8 cellular contexts compared by ENCODE assay signal in the genomic region with DNA sequence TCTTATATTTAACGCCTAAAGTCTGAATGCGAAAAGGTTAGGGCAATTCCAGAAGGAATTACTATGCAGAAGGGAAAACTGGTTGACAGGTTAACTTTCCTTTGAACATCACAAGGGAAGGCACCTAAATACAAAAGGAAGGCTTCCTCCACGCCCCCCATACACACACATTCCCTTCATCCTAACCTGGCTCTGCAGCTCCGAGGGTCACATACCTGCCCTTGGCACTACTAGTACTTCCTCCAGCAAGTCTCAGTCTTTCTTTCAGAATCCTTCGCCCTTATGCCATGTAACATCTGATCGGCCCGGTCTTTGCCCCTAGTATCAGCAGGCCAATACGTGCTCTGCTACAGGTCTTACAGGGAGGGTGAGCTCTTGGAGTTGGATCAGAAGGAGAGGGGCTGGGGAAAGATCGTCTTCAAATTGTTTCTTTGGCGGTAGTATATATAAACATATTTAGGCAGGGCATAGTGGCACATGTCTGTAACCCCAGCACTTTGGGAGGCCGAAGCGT. TPM values are rescaled to one million over a fixed set of nuclear protein-coding genes. Genes with fewer than 3 reads are reported as not detected.
A peak's percentile ranks its signal among the peaks of the same experiment; 100 is the strongest.
DNase-seq lines count a peak whose midpoint lies in the region; ATAC-seq and TF ChIP-seq lines count a peak whose summit lies in the region.

No MANE protein-coding gene starts in this region.

- peaks cover 9% of the 10 kb centered on the region; the same call in 1 of the 2 replicates for H3K27me3 ChIP-seq in HUES48 (ENCODE audit: control insufficient read depth, insufficient read depth, low read length)
- H3K27me3 ChIP-seq in aorta (ENCODE audit: control insufficient read depth in 1 of 2, insufficient read depth in 2 of 2, low read length in 1 of 2), result no peaks in the 10 kb centered on the region

- intact Hi-C loops in CD14-positive monocyte (cut with micrococcal nuclease) (loop anchor here in 1 of 2 donors (2.0 to 10.0 kb wide), 4 partner anchors 71 to 283 kb away; a partner anchor contains a TSS), aorta (cut with DNase I) (no loop called here)

- H3K27me3 Mint-ChIP-seq in CD14-positive monocyte (ENCODE audit: low read depth in 3 of 3), result peaks cover 0 to 3% (median 0%) of the 10 kb centered on the region in 3 donors
- no peaks in the 10 kb centered on the region for H3K27me3 Mint-ChIP-seq in natural killer cell treated with Interleukin-12 subunit alpha and Interleukin-12 subunit beta and Interleukin-15 and Interleukin-18, amount 100 ng/mL, for 72 hours

- H3K36me3 Mint-ChIP-seq in CD14-positive monocyte, result peaks cover 2% of the 10 kb centered on the region in 2 donors
- peaks cover 4% of the 10 kb centered on the region for H3K36me3 Mint-ChIP-seq in natural killer cell treated with Interleukin-12 subunit alpha and Interleukin-12 subunit beta and Interleukin-15 and Interleukin-18, amount 100 ng/mL, for 72 hours

- no peak overlapping the region for H3K9ac ChIP-seq in HUES48 (ENCODE audit: low read depth, low read length)

- H3K27ac Mint-ChIP-seq in CD14-positive monocyte, result peak overlapping the region; percentile 95 to 98 (median 97)
- H3K27ac Mint-ChIP-seq in natural killer cell treated with Interleukin-12 subunit alpha and Interleukin-12 subunit beta and Interleukin-15 and Interleukin-18, amount 100 ng/mL, for 72 hours, result peak overlapping the region; percentile 88 to 99

- no peak for DNase-seq in CD14-positive monocyte (ENCODE audit: low spot score)
- DNase-seq in astrocyte of the cerebellum (ENCODE audit: low read depth), result no peak
- no peak for DNase-seq in natural killer cell treated with Interleukin-12 subunit alpha and Interleukin-12 subunit beta and Interleukin-15 and Interleukin-18, amount 100 ng/mL, for 72 hours (ENCODE audit: low spot score)
- no peak for DNase-seq in aorta
- no peak for DNase-seq in MV-4-11 (lab: John Stamatoyannopoulos, UW)
- no peak for DNase-seq in DMS79 (lab: John Stamatoyannopoulos, UW)

- in situ Hi-C loops in astrocyte of the cerebellum (cut with HindIII; ENCODE audit: low sequenced_read_pairs), result no loop called here

- ATAC-seq in natural killer cell treated with Interleukin-12 subunit alpha and Interleukin-12 subunit beta and Interleukin-15 and Interleukin-18, amount 100 ng/mL, for 72 hours, result no peak
- ATAC-seq in aorta (ENCODE audit: low FRiP score) (no peak), HG02852 (IDR thresholded peaks at IDR 0.05; ENCODE audit: unreplicated experiment) (no peak)

- H3K4me1 Mint-ChIP-seq in CD14-positive monocyte, result peaks cover 24% of the 10 kb centered on the region
- H3K4me1 Mint-ChIP-seq in natural killer cell treated with Interleukin-12 subunit alpha and Interleukin-12 subunit beta and Interleukin-15 and Interleukin-18, amount 100 ng/mL, for 72 hours (ENCODE audit: low read depth in 2 of 2), result peaks cover 18 to 21% of the 10 kb centered on the region in 2 donors

- H3K9me3 Mint-ChIP-seq in CD14-positive monocyte, result no peaks in the 10 kb centered on the region
- H3K9me3 Mint-ChIP-seq in natural killer cell treated with Interleukin-12 subunit alpha and Interleukin-12 subunit beta and Interleukin-15 and Interleukin-18, amount 100 ng/mL, for 72 hours, result no peaks in the 10 kb centered on the region

- no peak overlapping the region for H3K4me3 Mint-ChIP-seq in CD14-positive monocyte
- peak overlapping the region; percentile 88 for H3K4me3 Mint-ChIP-seq in natural killer cell treated with Interleukin-12 subunit alpha and Interleukin-12 subunit beta and Interleukin-15 and Interleukin-18, amount 100 ng/mL, for 72 hours

- 80% methylated on average over 12 of the region's 12 CpGs for WGBS in aorta, 2 donors

- no peak overlapping the region; the same call in 1 of the 2 replicates for H3K4me3 ChIP-seq in HUES48 (ENCODE audit: low read depth, low read length)
- H3K4me3 ChIP-seq in astrocyte of the cerebellum (ENCODE audit: low read depth, low read length), result peak overlapping the region; percentile 86
- H3K4me3 ChIP-seq in aorta (ENCODE audit: low read length in 2 of 2), result no peak overlapping the region

- H3K36me3 ChIP-seq in HUES48 (ENCODE audit: control insufficient read depth, insufficient read depth, low read length) (no peaks in the 10 kb centered on the region), aorta (ENCODE audit: control insufficient read depth in 1 of 2, insufficient read depth in 2 of 2, low read length in 1 of 2) (no peaks in the 10 kb centered on the region)

- H3K9me3 ChIP-seq in HUES48 (ENCODE audit: control insufficient read depth, insufficient read depth, low read length) (no peaks in the 10 kb centered on the region), aorta (ENCODE audit: control insufficient read depth, low read length) (no peaks in the 10 kb centered on the region)

- peaks cover 17% of the 10 kb centered on the region for H3K4me1 ChIP-seq in HUES48 (ENCODE audit: control insufficient read depth, insufficient read depth, low read length)
- H3K4me1 ChIP-seq in aorta (ENCODE audit: control insufficient read depth in 1 of 2, insufficient read depth in 2 of 2, low read length in 2 of 2), result peaks cover 0 to 2% of the 10 kb centered on the region in 2 donors

- TF ChIP-seq CTCF in CD14-positive monocyte (IDR thresholded peaks at IDR 0.05), result no peak
- no peak for TF ChIP-seq CTCF in astrocyte of the cerebellum (IDR thresholded peaks at IDR 0.05; ENCODE audit: low read depth, low read length, missing control alignments)

- H3K27ac ChIP-seq in HUES48 (ENCODE audit: low read depth, low read length), result peak overlapping the region; percentile 98
- H3K27ac ChIP-seq in aorta (ENCODE audit: low read depth in 1 of 2, low read length in 2 of 2), result no peak overlapping the region

RNA-seq across cellular contexts. Expression of a gene that starts 1.6 kb away (rescaled TPM):
- 10 to 100 TPM; 24.0 to 31.0 TPM for polyA plus RNA-seq in CD14-positive monocyte
- 100 to 1,000 TPM; 114 to 120 TPM for total RNA-seq in natural killer cell treated with Interleukin-12 subunit alpha and Interleukin-12 subunit beta and Interleukin-15 and Interleukin-18, amount 100 ng/mL, for 72 hours
- 100 to 1,000 TPM; 147 to 153 TPM for total RNA-seq in aorta
- polyA plus RNA-seq in aorta, result 10 to 100 TPM; 27.7 to 73.9 TPM

RNA-seq across cellular contexts. Expression of a gene that starts 44.2 kb away (rescaled TPM):
- 1 to 10 TPM in 1 of 2 donors, not detected in 1; 5.4 TPM for polyA plus RNA-seq in CD14-positive monocyte
- under 1 TPM in 1 of 2 donors, not detected in 1; 0.36 TPM for total RNA-seq in natural killer cell treated with Interleukin-12 subunit alpha and Interleukin-12 subunit beta and Interleukin-15 and Interleukin-18, amount 100 ng/mL, for 72 hours
- 10 to 100 TPM in 1 of 2 donors, 1 to 10 TPM in 1; 7.5 to 20.2 TPM for total RNA-seq in aorta
- polyA plus RNA-seq in aorta, result 10 to 100 TPM; 19.5 to 76.4 TPM

Comparison
In these comparisons a context has a peak if more than half of its experiments do, and no peak if none do; other contexts are left out.
1. RNA of a gene that starts 44.2 kb away (total RNA-seq): 7.5 to 20.2 TPM in aorta; 0.36 TPM in natural killer cell treated with Interleukin-12 subunit alpha and Interleukin-12 subunit beta and Interleukin-15 and Interleukin-18, amount 100 ng/mL, for 72 hours; every median in the first group is over 4 times any median in the second.